Comparison of ENCODE assay signal across 1 cellular context in genomic region chr1:62841587-62842169, GRCh38.
TF ChIP-seq lines count a peak whose summit lies in the region.

No MANE protein-coding gene starts in this region.

TF ChIP-seq in H1, 55 proteins besides CTCF, POLR2A, EP300 and RAD21:
- TF ChIP-seq CHD7 (IDR thresholded peaks at IDR 0.05; ENCODE audit: insufficient replicate concordance, low read length) (peak; percentile 28), SP1 (IDR thresholded peaks at IDR 0.05; ENCODE audit: low read depth, low read length) (no peak)
